Comparison of ENCODE assay signal across 15 cellular contexts in genomic region chr15:70244978-70245542, GRCh38.
DNase-seq lines count a peak whose midpoint lies in the region; ATAC-seq, FAIRE-seq and TF ChIP-seq lines count a peak whose summit lies in the region.
"Had no signal": no experiment of that assay in that cellular context is flagged by ENCODE, and none has a peak within 500 bp of the region (broad histone marks: within the 10 kb centered on the region; RNA-seq: fewer than 3 reads in every experiment).

No MANE protein-coding gene starts in this region.

- peak in 3 of 4 donors; percentile 56 to 87 (median 85) for ATAC-seq in psoas muscle

- no peak overlapping the region for H3K4me3 Mint-ChIP-seq in CD14-positive monocyte

- H3K36me3 Mint-ChIP-seq in CD14-positive monocyte = peaks cover 4 to 18% of the 10 kb centered on the region in 2 donors

- no peak for TF ChIP-seq POLR2A in GM12892 (IDR thresholded peaks at IDR 0.05; ENCODE audit: low read depth, low read length)

- H3K4me1 Mint-ChIP-seq in CD14-positive monocyte = peaks cover 68% of the 10 kb centered on the region

- TF ChIP-seq CTCF in CD14-positive monocyte (IDR thresholded peaks at IDR 0.05) (no peak), psoas muscle (IDR thresholded peaks at IDR 0.05) (no peak)

- peaks cover 9 to 13% (median 11%) of the 10 kb centered on the region in 3 donors for H3K27me3 Mint-ChIP-seq in CD14-positive monocyte (ENCODE audit: low read depth in 3 of 3)

- WGBS in psoas muscle, 3 donors = 68 to 79% (median 73%) methylated on average over 9 of the region's 9 CpGs

- peaks cover 0 to 1% (median 0%) of the 10 kb centered on the region in 7 donors for H3K9me3 Mint-ChIP-seq in CD14-positive monocyte

- FAIRE-seq in GM12892 (lab: Jason Lieb, UNC) = peak; percentile 30

- DNase-seq in CD14-positive monocyte (ENCODE audit: low spot score) (no peak), GM12892 (ENCODE audit: insufficient read length) (no peak), SW480 (ENCODE audit: low spot score) (peak; percentile 27), psoas muscle (no peak), occipital lobe (lab: John Stamatoyannopoulos, UW) (no peak), AG08396 (ENCODE audit: low spot score) (no peak), NOMO-1 treated with dmso at 0.1 percent for 144 hours (lab: John Stamatoyannopoulos, UW; ENCODE audit: unreplicated experiment) (no peak)
- DNase-seq: DMS153, EL, Kasumi-1, NCI-H187 treated with DMSO at 0.1 percent for 48 hours, NCI-H510A had no signal

- H3K27ac ChIP-seq in psoas muscle = no peak overlapping the region
- H3K27ac ChIP-seq: BLaER1 treated with 17β-estradiol and CSF1 and Interleukin-3, amounts not matched to agents 10 nM and 100 nM; SK-N-MC had no signal

- peak overlapping the region; percentile 88 to 95 (median 91) for H3K27ac Mint-ChIP-seq in CD14-positive monocyte

- no peaks in the 10 kb centered on the region for H3K36me3 ChIP-seq in psoas muscle (ENCODE audit: insufficient read depth in 1 of 2, low read depth in 1 of 2)
- H3K36me3 ChIP-seq: BLaER1 treated with 17β-estradiol and CSF1 and Interleukin-3, amounts not matched to agents 10 nM and 100 nM; HAP-1 had no signal

- no peaks in the 10 kb centered on the region for H3K4me1 ChIP-seq in psoas muscle

- no peak overlapping the region for H3K4me3 ChIP-seq in psoas muscle
- H3K4me3 ChIP-seq: BLaER1 treated with 17β-estradiol and CSF1 and Interleukin-3, amounts not matched to agents 10 nM and 100 nM; HAP-1; SK-N-MC had no signal

- intact Hi-C loops in CD14-positive monocyte (cut with micrococcal nuclease) (loop anchor here (5.0 to 10.0 kb wide), 2 partner anchors 83 to 100 kb away; no protein-coding TSS in a partner anchor), psoas muscle (cut with DNase I) (no loop called here)

- peaks cover 0 to 1% (median 0%) of the 10 kb centered on the region in 3 donors for H3K27me3 ChIP-seq in psoas muscle (ENCODE audit: insufficient read depth in 3 of 3, low read length in 2 of 3)

- H3K9me3 ChIP-seq in psoas muscle = no peaks in the 10 kb centered on the region
- H3K9me3 ChIP-seq: BLaER1 treated with 17β-estradiol and CSF1 and Interleukin-3, amounts not matched to agents 10 nM and 100 nM; HAP-1 had no signal

Comparison
In these comparisons a context has a peak if more than half of its experiments do, and no peak if none do; other contexts are left out.
1. intact Hi-C loops: an anchor here in CD14-positive monocyte (5.0 to 10.0 kb wide); none called in psoas muscle.